Comparison of ENCODE assay signal across 26 cellular contexts in the genomic region with DNA sequence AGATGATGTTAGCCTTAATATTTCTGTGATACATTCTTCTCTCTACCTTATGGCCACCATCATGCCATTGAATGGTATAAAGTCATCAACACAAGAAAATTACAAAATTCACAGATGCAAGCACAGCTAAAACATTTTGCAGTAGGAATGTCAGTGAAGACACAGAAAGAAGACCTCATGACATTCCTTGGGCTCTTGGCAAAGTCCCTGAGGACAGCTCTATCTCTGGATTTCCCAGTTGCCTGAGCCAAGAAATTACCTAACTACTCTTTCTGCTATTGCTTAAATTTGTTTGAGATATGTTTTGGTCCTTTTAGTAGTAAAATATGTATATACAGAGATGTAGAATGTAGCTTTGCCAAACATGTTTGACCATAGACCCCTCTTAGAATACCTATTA.
"Had no signal": no experiment of that assay in that cellular context is flagged by ENCODE, and none has a peak within 500 bp of the region (broad histone marks: within the 10 kb centered on the region; RNA-seq: fewer than 3 reads in every experiment).

No MANE protein-coding gene starts in this region.

- H3K27me3 Mint-ChIP-seq: naive thymus-derived CD4-positive, alpha-beta T cell; progenitor cell of endocrine pancreas; stimulated activated naive B cell treated with anti-CD40 and anti-IgM and Interleukin-4, amounts not matched to agents 10 μg/mL and 1 μg/mL and 100 μg/mL, for 72 hours had no signal

- ATAC-seq: naive thymus-derived CD4-positive, alpha-beta T cell; right lobe of liver; stimulated activated naive B cell treated with anti-CD40 and anti-IgM and Interleukin-4, amounts not matched to agents 10 μg/mL and 1 μg/mL and 100 μg/mL, for 72 hours; stimulated activated naive CD8-positive, alpha-beta T cell treated with anti-CD3 and anti-CD28 coated beads, Interleukin-15, Interleukin-2, amounts not matched to agents 100 U/mL and 50 U/mL, for 24 hours had no signal

- H3K4me3 ChIP-seq: hepatocyte, left ventricle myocardium inferior, lung, ovary, right atrium auricular region, right lobe of liver, skin epidermis, stomach, testis, thyroid gland, transverse colon, upper lobe of left lung, vagina had no signal

- H3K4me1 Mint-ChIP-seq: stimulated activated naive B cell treated with anti-CD40 and anti-IgM and Interleukin-4, amounts not matched to agents 10 μg/mL and 1 μg/mL and 100 μg/mL, for 72 hours had no signal

- H3K36me3 Mint-ChIP-seq: mesothelial cell of epicardium; naive thymus-derived CD4-positive, alpha-beta T cell; stimulated activated naive B cell treated with anti-CD40 and anti-IgM and Interleukin-4, amounts not matched to agents 10 μg/mL and 1 μg/mL and 100 μg/mL, for 72 hours had no signal

- H3K4me3 Mint-ChIP-seq: mesothelial cell of epicardium; naive thymus-derived CD4-positive, alpha-beta T cell; nephron; neural crest cell; stimulated activated naive B cell treated with anti-CD40 and anti-IgM and Interleukin-4, amounts not matched to agents 10 μg/mL and 1 μg/mL and 100 μg/mL, for 72 hours had no signal

- DNase-seq: islet precursor cell; left ventricle myocardium inferior; mesendoderm; naive thymus-derived CD4-positive, alpha-beta T cell; ovary; right lobe of liver; stimulated activated CD4-positive, alpha-beta T cell treated with anti-CD3 and anti-CD28 coated beads, Interleukin-12 subunit alpha, Interleukin-12 subunit beta, amount 100 ng/mL, for 4 hours; stimulated activated CD4-positive, alpha-beta T cell treated with anti-CD3 and anti-CD28 coated beads, Interleukin-15, amount 100 ng/mL, for 24 hours; stimulated activated CD4-positive, alpha-beta T cell treated with anti-CD3 and anti-CD28 coated beads, Interleukin-2, amount 100 ng/mL, for 24 hours; stimulated activated CD4-positive, alpha-beta T cell treated with anti-CD3 and anti-CD28 coated beads, Interleukin-4, amount 100 ng/mL, for 1 hour; stimulated activated naive B cell treated with anti-CD40 and anti-IgM and Interleukin-4, amounts not matched to agents 10 μg/mL and 1 μg/mL and 100 μg/mL, for 72 hours; stimulated activated naive CD8-positive, alpha-beta T cell treated with anti-CD3 and anti-CD28 coated beads, Interleukin-15, Interleukin-2, amounts not matched to agents 100 U/mL and 50 U/mL, for 24 hours; stomach; testis; thyroid gland; transverse colon; upper lobe of left lung had no signal

- H3K27ac Mint-ChIP-seq: mesothelial cell of epicardium; naive thymus-derived CD4-positive, alpha-beta T cell; nephron; progenitor cell of endocrine pancreas; stimulated activated naive B cell treated with anti-CD40 and anti-IgM and Interleukin-4, amounts not matched to agents 10 μg/mL and 1 μg/mL and 100 μg/mL, for 72 hours had no signal

- H3K9me3 Mint-ChIP-seq: nephron; neural crest cell; stimulated activated naive B cell treated with anti-CD40 and anti-IgM and Interleukin-4, amounts not matched to agents 10 μg/mL and 1 μg/mL and 100 μg/mL, for 72 hours had no signal
